ENCODE assay signal across 8 cellular contexts in the genomic region with DNA sequence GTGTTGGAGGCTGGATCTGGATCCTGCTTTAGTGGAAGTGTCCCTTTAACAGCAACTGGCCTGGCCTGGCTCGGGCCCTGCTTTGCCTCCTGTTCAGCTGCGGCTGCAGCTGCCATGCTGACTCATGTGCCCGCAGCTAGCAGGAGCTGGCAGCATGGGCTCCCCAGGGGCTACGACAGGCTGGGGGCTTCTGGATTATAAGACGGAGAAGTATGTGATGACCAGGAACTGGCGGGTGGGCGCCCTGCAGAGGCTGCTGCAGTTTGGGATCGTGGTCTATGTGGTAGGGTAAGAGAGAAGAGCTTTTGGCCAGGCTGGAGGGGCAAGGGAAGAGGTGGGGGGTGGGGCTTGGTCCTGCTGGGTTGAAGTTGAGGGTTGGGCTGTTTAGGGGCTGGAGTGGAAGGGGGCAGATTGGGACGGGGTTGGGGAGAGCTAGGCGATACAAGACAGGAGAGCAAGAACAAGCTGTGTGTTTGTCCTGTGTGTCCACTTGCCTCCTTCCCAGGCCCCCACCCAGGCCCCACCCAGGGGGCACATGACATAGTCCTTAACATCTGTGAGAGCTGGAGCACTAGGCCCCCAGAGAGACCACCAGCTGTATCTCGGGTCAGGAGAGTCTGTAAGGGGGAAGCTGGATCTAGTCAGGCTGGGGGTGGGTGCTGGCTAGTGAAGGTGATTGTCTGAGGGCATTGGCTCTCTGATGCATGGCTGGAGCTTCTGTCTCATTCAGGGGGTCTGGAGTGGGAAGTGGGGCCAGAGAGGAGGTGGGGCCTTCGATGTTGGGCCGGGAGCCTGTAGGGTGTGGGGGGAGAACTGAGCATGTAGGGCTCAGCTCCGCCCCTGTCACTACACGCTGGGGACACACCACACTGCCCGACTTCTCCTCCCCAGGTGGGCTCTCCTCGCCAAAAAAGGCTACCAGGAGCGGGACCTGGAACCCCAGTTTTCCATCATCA. TPM values are rescaled to one million over a fixed set of nuclear protein-coding genes. Genes with fewer than 3 reads are reported as not detected.
DNase-seq lines count a peak whose midpoint lies in the region; ATAC-seq and TF ChIP-seq lines count a peak whose summit lies in the region.

Gene P2RX6, plus strand, starts transcription at position 115 of the 956 bp plus-strand sequence. Its CDS starts 10 bp downstream, at position 125.

- CTCF ChIA-PET in Calu3 (lab: Charles Lee) (no interaction called here), RWPE1 (lab: Yijun Ruan, JAX) (no interaction called here)

- H3K36me3 ChIP-seq in esophagus muscularis mucosa (no peaks in the 10 kb centered on the region), neutrophil (no peaks in the 10 kb centered on the region)

- H3K4me3 Mint-ChIP-seq in Calu3 (ENCODE audit: low read depth, unreplicated experiment): peak within 1 kb of the TSS; percentile 65

- peak within 1 kb of the TSS; percentile 38 for H3K27ac Mint-ChIP-seq in Calu3 (ENCODE audit: unreplicated experiment)

- H3K4me3 ChIP-seq in esophagus muscularis mucosa: peak within 1 kb of the TSS; percentile 53 to 66 (median 59)
- H3K4me3 ChIP-seq in neutrophil (ENCODE audit: low read depth in 1 of 2, low read length in 1 of 2): peak within 1 kb of the TSS; percentile 14 to 45

- H3K27me3 ChIP-seq in esophagus muscularis mucosa (no peaks in the 10 kb centered on the region), neutrophil (peaks cover 61% of the 10 kb centered on the region)

- DNase-seq in Calu3: no peak
- DNase-seq in RWPE1 (ENCODE audit: low spot score): no peak
- no peak for DNase-seq in esophagus muscularis mucosa (ENCODE audit: extremely low spot score)
- no peak for DNase-seq in activated CD4-positive, CD25-positive, alpha-beta regulatory T cell (lab: John Stamatoyannopoulos, UW)
- DNase-seq in NCI-H1105 treated with DMSO at 0.1 percent for 48 hours (lab: John Stamatoyannopoulos, UW): no peak
- no peak for DNase-seq in epidermal melanocyte (ENCODE audit: insufficient read length, low spot score)

- TF ChIP-seq CTCF in Calu3 (IDR thresholded peaks at IDR 0.05; ENCODE audit: unreplicated experiment) (no peak), RWPE1 (conservative IDR thresholded peaks at IDR 0.05; ENCODE audit: low read depth) (no peak), esophagus muscularis mucosa (IDR thresholded peaks at IDR 0.05) (no peak), neutrophil (IDR thresholded peaks at IDR 0.05) (no peak)

- WGBS in esophagus muscularis mucosa: 59% methylated on average over 18 of the region's 18 CpGs

- H3K36me3 Mint-ChIP-seq in Calu3 (ENCODE audit: insufficient read depth, unreplicated experiment): no peaks in the 10 kb centered on the region

- intact Hi-C loops in Calu3 (cut with micrococcal nuclease; ENCODE audit: unreplicated experiment): no loop called here
- intact Hi-C loops in esophagus muscularis mucosa (cut with DNase I): loop anchor here (10.0 kb wide), 1 partner anchor 51 kb away; the partner anchor contains the start of gene AIFM3

- ATAC-seq in GM18873 (IDR thresholded peaks at IDR 0.05; ENCODE audit: low FRiP score, unreplicated experiment): no peak

- BruUV-seq in Calu3 (replicated peaks; lab: Mats Ljungman, UMichigan): no TSS peak

- peaks cover 39% of the 10 kb centered on the region for H3K27me3 Mint-ChIP-seq in Calu3 (ENCODE audit: unreplicated experiment)

- POLR2A ChIA-PET in RWPE1 (lab: Yijun Ruan, JAX; ENCODE audit: low non-redundant PET): interaction anchor here (0.6 kb wide), 2 partner anchors 30 to 31 kb away, joined by 3 to 9 read pairs; no protein-coding TSS in a partner anchor

- H3K9me3 ChIP-seq in esophagus muscularis mucosa (no peaks in the 10 kb centered on the region), neutrophil (no peaks in the 10 kb centered on the region)

- TF ChIP-seq EP300 in esophagus muscularis mucosa (IDR thresholded peaks at IDR 0.05): no peak

- no peak for TF ChIP-seq POLR2A in esophagus muscularis mucosa (IDR thresholded peaks at IDR 0.05; ENCODE audit: low read depth)

- peaks cover 18% of the 10 kb centered on the region for H3K4me1 Mint-ChIP-seq in Calu3 (ENCODE audit: low read depth, unreplicated experiment)

- H3K27ac ChIP-seq in RWPE1 (peak within 1 kb of the TSS; percentile 92), esophagus muscularis mucosa (replicated peaks in 1 of 4) (peak within 1 kb of the TSS; percentile 71 to 86 (median 80)), neutrophil (no peak within 1 kb of the TSS)

- peaks cover 22 to 27% (median 25%) of the 10 kb centered on the region in 4 donors for H3K4me1 ChIP-seq in esophagus muscularis mucosa
- peaks cover 11 to 13% of the 10 kb centered on the region in 2 experiments for H3K4me1 ChIP-seq in neutrophil (ENCODE audit: control insufficient read depth in 1 of 2, insufficient read depth in 1 of 2, low read depth in 1 of 2, low read length in 1 of 2)

- no peaks in the 10 kb centered on the region for H3K9me3 Mint-ChIP-seq in Calu3 (ENCODE audit: low read depth, unreplicated experiment)

RNA-seq across cellular contexts. Expression of gene P2RX6, which starts in this region (rescaled TPM):
- 0.26 and 0.42 TPM in 2 replicates for total RNA-seq in Calu3 (2022)
- total RNA-seq in esophagus muscularis mucosa: under 1 TPM; 0.39 to 0.50 (median 0.41) TPM
